In genomic region chr17:72212041-72212440, GRCh38 we compare ENCODE assay signal across 3 cellular contexts.
"Had no signal": no experiment of that assay in that cellular context is flagged by ENCODE, and none has a peak within 500 bp of the region (broad histone marks: within the 10 kb centered on the region; RNA-seq: fewer than 3 reads in every experiment).

No MANE protein-coding gene starts in this region.

- DNase-seq: GDM1, GF-D8 had no signal

- ATAC-seq: GM12878 had no signal

- H3K4me3 ChIP-seq: GM12878 had no signal
